In the genomic region with DNA sequence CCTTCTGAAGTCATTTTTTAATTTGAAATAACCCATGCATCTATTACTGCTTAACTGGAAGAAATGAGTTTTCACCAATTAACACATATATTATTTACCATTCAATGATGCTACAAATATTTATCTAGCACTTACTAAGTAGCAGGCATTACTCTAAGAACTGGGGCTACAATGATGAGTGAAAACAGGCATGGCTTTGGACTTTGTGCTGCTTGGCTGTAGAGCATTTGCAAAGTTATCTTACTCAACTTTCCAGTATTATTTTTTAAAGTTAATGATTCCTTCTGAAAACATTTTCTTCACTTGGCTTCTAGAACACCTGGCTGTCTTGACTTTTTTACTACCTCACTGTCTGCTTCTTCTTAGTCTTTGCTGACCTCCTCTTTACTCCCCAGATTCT, we compare ENCODE assay signal across 16 cellular contexts. TPM values are rescaled to one million over a fixed set of nuclear protein-coding genes. Genes with fewer than 3 reads are reported as not detected.
"Had no signal": no experiment of that assay in that cellular context is flagged by ENCODE, and none has a peak within 500 bp of the region (broad histone marks: within the 10 kb centered on the region; RNA-seq: fewer than 3 reads in every experiment).

No MANE protein-coding gene starts in this region.

- H3K4me1 ChIP-seq: ascending aorta had no signal

- H3K27me3 ChIP-seq: ascending aorta, dorsolateral prefrontal cortex, heart left ventricle, upper lobe of right lung had no signal

- H3K27me3 Mint-ChIP-seq: stimulated activated naive CD8-positive, alpha-beta T cell treated with anti-CD3 and anti-CD28 coated beads, Interleukin-15, amount 100 ng/mL, for 72 hours had no signal

- DNase-seq: activated CD4-positive, alpha-beta T cell treated with anti-CD3 and anti-CD28 coated beads, Interleukin-2, amount 10 ng/mL, durations not matched to agents 24 days and 14 days; activated CD8-positive, alpha-beta memory T cell treated with anti-CD3 and anti-CD28 coated beads, Interleukin-2, amount 50 U/mL, for 4 hours; activated CD8-positive, alpha-beta T cell treated with anti-CD3 and anti-CD28 coated beads, Interleukin-2, amount 10 ng/mL, durations not matched to agents 7 days and 5 days; dorsolateral prefrontal cortex; endodermal cell; heart left ventricle; islet precursor cell; mammary epithelial cell; mucosa of descending colon; stimulated activated naive CD8-positive, alpha-beta T cell treated with anti-CD3 and anti-CD28 coated beads, Interleukin-15, amount 100 ng/mL, for 72 hours; upper lobe of right lung; WERI-Rb-1 had no signal

- H3K9me3 ChIP-seq: ascending aorta, heart left ventricle, mucosa of descending colon, upper lobe of right lung had no signal

- H3K27ac Mint-ChIP-seq: activated CD8-positive, alpha-beta T cell treated with anti-CD3 and anti-CD28 coated beads, Interleukin-2, amount 10 ng/mL, durations not matched to agents 7 days and 5 days; endodermal cell; T-helper 1 cell treated with Interleukin-12 subunit alpha and Interleukin-12 subunit beta and Interleukin-4 antibody, amounts not matched to agents 30 μg/mL and 1 μg/mL, for 36 hours had no signal

- H3K4me3 ChIP-seq: ascending aorta, mucosa of descending colon, upper lobe of right lung had no signal

- H3K9me3 Mint-ChIP-seq: activated CD4-positive, alpha-beta T cell treated with anti-CD3 and anti-CD28 coated beads, Interleukin-2, amount 10 ng/mL, durations not matched to agents 24 days and 14 days; endodermal cell; stimulated activated naive CD8-positive, alpha-beta T cell treated with anti-CD3 and anti-CD28 coated beads, Interleukin-15, amount 100 ng/mL, for 72 hours; T-helper 1 cell treated with Interleukin-12 subunit alpha and Interleukin-12 subunit beta and Interleukin-4 antibody, amounts not matched to agents 30 μg/mL and 1 μg/mL, for 36 hours had no signal

- H3K36me3 ChIP-seq: WERI-Rb-1 had no signal

- ATAC-seq: activated CD8-positive, alpha-beta T cell treated with anti-CD3 and anti-CD28 coated beads, Interleukin-2, amount 10 ng/mL, durations not matched to agents 7 days and 5 days; heart left ventricle; mucosa of descending colon; sciatic nerve; stimulated activated naive CD8-positive, alpha-beta T cell treated with anti-CD3 and anti-CD28 coated beads, Interleukin-15, amount 100 ng/mL, for 72 hours; upper lobe of right lung had no signal

- H3K4me3 Mint-ChIP-seq: T-helper 1 cell treated with Interleukin-12 subunit alpha and Interleukin-12 subunit beta and Interleukin-4 antibody, amounts not matched to agents 30 μg/mL and 1 μg/mL, for 36 hours had no signal

- H3K27ac ChIP-seq: heart left ventricle, upper lobe of right lung, WERI-Rb-1 had no signal

RNA-seq across cellular contexts. Expression of a gene that starts 1.8 kb away (rescaled TPM):
- total RNA-seq: ascending aorta had no signal

RNA-seq across cellular contexts. Expression of a gene that starts 59.4 kb away (rescaled TPM):
- total RNA-seq: activated CD4-positive, alpha-beta T cell treated with anti-CD3 and anti-CD28 coated beads, Interleukin-2, amount 10 ng/mL, durations not matched to agents 24 days and 14 days; ascending aorta; osteocyte had no signal
